Comparison of ENCODE assay signal across 22 cellular contexts in the genomic region with DNA sequence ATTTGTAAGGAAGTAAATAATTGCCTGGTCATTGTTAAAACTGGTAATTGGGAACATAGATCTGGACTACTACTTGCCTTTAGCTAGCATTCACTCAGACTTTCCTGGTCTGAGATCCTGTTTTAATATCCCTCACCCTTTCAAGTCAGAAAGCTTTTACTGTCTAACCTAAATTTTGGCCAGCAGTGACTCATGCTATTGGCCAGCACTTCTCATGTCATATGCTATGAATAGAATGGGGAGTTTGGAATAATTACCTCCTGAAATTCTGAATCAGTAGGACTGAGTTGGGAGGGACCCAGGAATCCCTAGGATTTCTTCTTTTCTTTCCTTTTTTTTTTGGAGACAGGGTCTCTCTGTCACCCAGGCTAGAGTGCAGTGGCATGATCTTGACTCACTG. TPM values are rescaled to one million over a fixed set of nuclear protein-coding genes. Genes with fewer than 3 reads are reported as not detected.
DNase-seq lines count a peak whose midpoint lies in the region; ATAC-seq and TF ChIP-seq lines count a peak whose summit lies in the region.
"Had no signal": no experiment of that assay in that cellular context is flagged by ENCODE, and none has a peak within 500 bp of the region (broad histone marks: within the 10 kb centered on the region; RNA-seq: fewer than 3 reads in every experiment).

No MANE protein-coding gene starts in this region.

- ATAC-seq in GM19463 (IDR thresholded peaks at IDR 0.05; ENCODE audit: unreplicated experiment) = no peak
- ATAC-seq: activated T-cell treated with anti-CD3 and anti-CD28 coated beads, Interleukin-2, amount 50 U/mL, for 4 hours; gastroesophageal sphincter had no signal

- H3F3A ChIP-seq in PC-9 (ENCODE audit: insufficient read depth, low read depth) = no peaks in the 10 kb centered on the region

- peak; percentile 29 for DNase-seq in ELR (ENCODE audit: low read depth)
- DNase-seq in RPMI7951 (ENCODE audit: low read depth) = peak; percentile 41
- peak; percentile 29 to 73 for DNase-seq in fibroblast of lung (ENCODE audit: low read depth in 2 of 2)
- no peak for DNase-seq in PC-9
- no peak for DNase-seq in occipital lobe (lab: John Stamatoyannopoulos, UW)
- DNase-seq: activated CD4-positive, CD25-positive, alpha-beta regulatory T cell treated with anti-CD3 and anti-CD28 coated beads, Interleukin-2, amount 50 U/mL, for 72 hours; activated naive CD4-positive, alpha-beta T cell treated with anti-CD3 and anti-CD28 coated beads, Interleukin-2, amount 50 U/mL, for 16 hours; activated T-cell treated with anti-CD3 and anti-CD28 coated beads, Interleukin-2, amount 50 U/mL, for 4 hours; DND-41; left cardiac atrium; NCI-H1436 treated with DMSO at 0.1 percent for 48 hours; NCI-H2171 treated with DMSO at 0.1 percent for 48 hours; NCI-H774; nephron progenitor cell; spleen; stimulated activated CD8-positive, alpha-beta memory T cell treated with anti-CD3 and anti-CD28 coated beads, Interleukin-4, amount 100 ng/mL, for 48 hours; substantia nigra; T1000 had no signal

- H3K4me1 ChIP-seq in fibroblast of lung (ENCODE audit: control insufficient read depth, extremely low read depth, insufficient read depth, low read length) = no peaks in the 10 kb centered on the region
- H3K4me1 ChIP-seq in skeletal muscle satellite cell (ENCODE audit: control insufficient read depth, insufficient read depth, low read length) = peaks cover 10% of the 10 kb centered on the region
- no peaks in the 10 kb centered on the region for H3K4me1 ChIP-seq in PC-9 (replicated peaks; ENCODE audit: insufficient read depth)

- CTCF ChIA-PET in PC-9 (lab: Charles Lee) = no interaction called here

- TF ChIP-seq CTCF in fibroblast of lung (conservative IDR thresholded peaks at IDR 0.05 in 1 of 2, IDR thresholded peaks at IDR 0.05 in 1 of 2; ENCODE audit: low read depth in 1 of 2, low read length in 2 of 2) (no peak), PC-9 (conservative IDR thresholded peaks at IDR 0.05) (no peak)

- no peaks in the 10 kb centered on the region for H4K20me1 ChIP-seq in fibroblast of lung (ENCODE audit: control insufficient read depth, extremely low read depth, insufficient read depth, low read length)
- H4K20me1 ChIP-seq in PC-9 (ENCODE audit: insufficient read depth) = no peaks in the 10 kb centered on the region

- intact Hi-C loops in PC-9 (cut with micrococcal nuclease; ENCODE audit: unreplicated experiment) = no loop called here

- no peaks in the 10 kb centered on the region for H3K9me2 ChIP-seq in PC-9 (ENCODE audit: insufficient read depth)

- H3K36me3 ChIP-seq in fibroblast of lung (ENCODE audit: control insufficient read depth, insufficient read depth, low read length) = peaks cover 11% of the 10 kb centered on the region
- H3K36me3 ChIP-seq in skeletal muscle satellite cell (ENCODE audit: insufficient read depth, low read length) = peaks cover 37% of the 10 kb centered on the region
- no peaks in the 10 kb centered on the region for H3K36me3 ChIP-seq in PC-9 (ENCODE audit: low read depth)

- H3K27ac ChIP-seq in fibroblast of lung (ENCODE audit: insufficient read depth, low read length) = no peak overlapping the region
- no peak overlapping the region for H3K27ac ChIP-seq in PC-9
- H3K27ac ChIP-seq: coronary artery, gastroesophageal sphincter, spleen had no signal

- no peak overlapping the region for H3K4me3 ChIP-seq in fibroblast of lung (replicated peaks in 1 of 4; ENCODE audit: control extremely low read depth in 1 of 4, insufficient read depth in 1 of 4, low read depth in 3 of 4, low read length in 4 of 4)
- H3K4me3 ChIP-seq in skeletal muscle satellite cell (ENCODE audit: low read length) = no peak overlapping the region
- H3K4me3 ChIP-seq in PC-9 = no peak overlapping the region
- H3K4me3 ChIP-seq: coronary artery, gastroesophageal sphincter, spleen had no signal

- H3K27me3 ChIP-seq in fibroblast of lung (ENCODE audit: control insufficient read depth, insufficient read depth, low read length) (no peaks in the 10 kb centered on the region), skeletal muscle satellite cell (ENCODE audit: control insufficient read depth, insufficient read depth, low read length) (no peaks in the 10 kb centered on the region), PC-9 (ENCODE audit: insufficient read depth, low read depth) (no peaks in the 10 kb centered on the region)
- H3K27me3 ChIP-seq: gastroesophageal sphincter, spleen had no signal

- H3K79me2 ChIP-seq in fibroblast of lung (ENCODE audit: control insufficient read depth, insufficient read depth, low read length) = no peaks in the 10 kb centered on the region
- H3K79me2 ChIP-seq in PC-9 (ENCODE audit: low read depth) = no peaks in the 10 kb centered on the region

- no peak overlapping the region for H2AFZ ChIP-seq in fibroblast of lung (ENCODE audit: low read length)
- no peak overlapping the region for H2AFZ ChIP-seq in PC-9

- H3K9me3 ChIP-seq in fibroblast of lung (ENCODE audit: control insufficient read depth, insufficient read depth, low read depth, low read length) = no peaks in the 10 kb centered on the region
- no peaks in the 10 kb centered on the region for H3K9me3 ChIP-seq in skeletal muscle satellite cell (replicated peaks; ENCODE audit: low read length)
- H3K9me3 ChIP-seq in PC-9 (ENCODE audit: insufficient read depth, low read depth) = no peaks in the 10 kb centered on the region
- H3K9me3 ChIP-seq: gastroesophageal sphincter, spleen had no signal

- BruUV-seq in PC-9 (replicated peaks; lab: Mats Ljungman, UMichigan) = no TSS peak

- POLR2A ChIA-PET in PC-9 (lab: Charles Lee; ENCODE audit: unreplicated experiment) = no interaction called here

- H3K4me2 ChIP-seq in fibroblast of lung (ENCODE audit: extremely low read depth, insufficient read depth, low read length) = no peak overlapping the region
- H3K4me2 ChIP-seq in skeletal muscle satellite cell (ENCODE audit: low read length) = no peak overlapping the region
- H3K4me2 ChIP-seq in PC-9 = no peak overlapping the region

- H3K9ac ChIP-seq in fibroblast of lung (ENCODE audit: insufficient read depth, low read length) (no peak overlapping the region), skeletal muscle satellite cell (ENCODE audit: low read depth, low read length) (peak overlapping the region; percentile 5)

RNA-seq across cellular contexts. Expression of gene STK36, which starts 19.3 kb away (rescaled TPM):
- 15.6 and 20.7 TPM in 2 replicates for total RNA-seq in RPMI7951 (2014; rRNA removed; shearing (Covaris generic))
- total RNA-seq in fibroblast of lung (32.1 and 36.0 TPM in 2 replicates), PC-9 (2021) (47.8 and 52.9 TPM in 2 replicates), occipital lobe (20.9 TPM)
- 21.4 and 24.7 TPM in 2 replicates for polyA plus RNA-seq in fibroblast of lung
- 12.7 and 14.8 TPM in 2 replicates for polyA plus RNA-seq in fibroblast of lung (2012)
- 23.9 and 67.6 TPM in 2 replicates for polyA minus RNA-seq in fibroblast of lung (ENCODE audit: low replicate concordance)
- 12.7 and 14.2 TPM in 2 replicates for total RNA-seq in skeletal muscle satellite cell (2012; rRNA removed)

RNA-seq across cellular contexts. Expression of gene TTLL4, which starts 19.4 kb away (rescaled TPM):
- 17.5 and 28.7 TPM in 2 replicates for total RNA-seq in RPMI7951 (2014; rRNA removed; shearing (Covaris generic))
- 5.9 and 9.4 TPM in 2 replicates for total RNA-seq in fibroblast of lung
- 6.1 and 14.4 TPM in 2 replicates for polyA plus RNA-seq in fibroblast of lung
- polyA plus RNA-seq in fibroblast of lung (2012) = 4.2 and 9.7 TPM in 2 replicates
- polyA minus RNA-seq in fibroblast of lung (ENCODE audit: low replicate concordance) = 10.3 and 38.9 TPM in 2 replicates
- total RNA-seq in skeletal muscle satellite cell (2012; rRNA removed) = 9.9 and 13.3 TPM in 2 replicates
- total RNA-seq in PC-9 (2021) = 43.9 and 57.1 TPM in 2 replicates
- total RNA-seq in occipital lobe = 6.7 TPM

RNA-seq across cellular contexts. Expression of gene RNF25, which starts 19.4 kb away (rescaled TPM):
- total RNA-seq in RPMI7951 (2014; rRNA removed; shearing (Covaris generic)) = 37.5 and 45.5 TPM in 2 replicates
- total RNA-seq in fibroblast of lung (26.7 and 39.1 TPM in 2 replicates), PC-9 (2021) (24.6 and 27.2 TPM in 2 replicates), occipital lobe (18.1 TPM)
- 42.1 and 75.0 TPM in 2 replicates for polyA plus RNA-seq in fibroblast of lung
- 29.3 and 39.5 TPM in 2 replicates for polyA plus RNA-seq in fibroblast of lung (2012)
- 154 and 192 TPM in 2 replicates for polyA minus RNA-seq in fibroblast of lung (ENCODE audit: low replicate concordance)
- total RNA-seq in skeletal muscle satellite cell (2012; rRNA removed) = 31.7 and 31.9 TPM in 2 replicates

RNA-seq across cellular contexts. Expression of gene BCS1L, which starts 31.8 kb away (rescaled TPM):
- 47.0 and 49.8 TPM in 2 replicates for total RNA-seq in RPMI7951 (2014; rRNA removed; shearing (Covaris generic))
- total RNA-seq in fibroblast of lung (26.2 and 38.3 TPM in 2 replicates), PC-9 (2021) (36.0 and 38.8 TPM in 2 replicates), occipital lobe (23.4 TPM)
- polyA plus RNA-seq in fibroblast of lung = 28.8 and 38.8 TPM in 2 replicates
- polyA plus RNA-seq in fibroblast of lung (2012) = 26.7 and 41.7 TPM in 2 replicates
- 48.1 and 78.3 TPM in 2 replicates for polyA minus RNA-seq in fibroblast of lung (ENCODE audit: low replicate concordance)
- total RNA-seq in skeletal muscle satellite cell (2012; rRNA removed) = 39.8 and 57.2 TPM in 2 replicates

RNA-seq across cellular contexts. Expression of gene ZNF142, which starts 31.8 kb away (rescaled TPM):
- 11.3 and 13.6 TPM in 2 replicates for total RNA-seq in RPMI7951 (2014; rRNA removed; shearing (Covaris generic))
- total RNA-seq in fibroblast of lung = 5.6 and 7.3 TPM in 2 replicates
- polyA plus RNA-seq in fibroblast of lung = 4.3 and 8.1 TPM in 2 replicates
- 7.8 and 9.4 TPM in 2 replicates for polyA plus RNA-seq in fibroblast of lung (2012)
- 60.5 and 107 TPM in 2 replicates for polyA minus RNA-seq in fibroblast of lung (ENCODE audit: low replicate concordance)
- 10.4 and 14.6 TPM in 2 replicates for total RNA-seq in skeletal muscle satellite cell (2012; rRNA removed)
- 23.1 and 23.7 TPM in 2 replicates for total RNA-seq in PC-9 (2021)
- 11.9 TPM for total RNA-seq in occipital lobe

Comparison
In these comparisons a context has a peak if more than half of its experiments do, and no peak if none do; other contexts are left out.
1. DNase-seq: peak in ELR (single experiment), RPMI7951 (single experiment) and fibroblast of lung (2 of 2); none in PC-9 (0 of 2) and occipital lobe (single experiment).